In genomic region chr20:21113697-21114096, GRCh38 we compare ENCODE assay signal across 39 cellular contexts. TPM values are rescaled to one million over a fixed set of nuclear protein-coding genes. Genes with fewer than 3 reads are reported as not detected.
"Had no signal": no experiment of that assay in that cellular context is flagged by ENCODE, and none has a peak within 500 bp of the region (broad histone marks: within the 10 kb centered on the region; RNA-seq: fewer than 3 reads in every experiment).

No MANE protein-coding gene starts in this region.

- H3K4me3 ChIP-seq: MG63 had no signal

- H3K27me3 ChIP-seq: MG63 had no signal

- H3K36me3 ChIP-seq: MG63 had no signal

- H3K9me3 ChIP-seq: MG63 had no signal

- DNase-seq: Kasumi-1, MG63, MM.1S, MV-4-11, NCI-H1048, NCI-H1092, NCI-H1092 treated with DMSO at 0.1 percent for 48 hours, NCI-H1105, NCI-H1105 treated with DMSO at 0.1 percent for 48 hours, NCI-H1417, NCI-H1417 treated with DMSO at 0.1 percent for 48 hours, NCI-H1436, NCI-H1436 treated with DMSO at 0.1 percent for 48 hours, NCI-H146, NCI-H1694, NCI-H1694 treated with DMSO at 0.1 percent for 48 hours, NCI-H187, NCI-H187 treated with DMSO at 0.1 percent for 48 hours, NCI-H1930, NCI-H2029, NCI-H2029 treated with DMSO at 0.1 percent for 48 hours, NCI-H2081, NCI-H2081 treated with DMSO at 0.1 percent for 48 hours, NCI-H2107, NCI-H2171, NCI-H2171 treated with DMSO at 0.1 percent for 48 hours, NCI-H2227 treated with DMSO at 0.1 percent for 48 hours, NCI-H226, NCI-H345, NCI-H446, NCI-H446 treated with DMSO at 0.1 percent for 48 hours, NCI-H510A, NCI-H510A treated with DMSO at 0.1 percent for 48 hours, NCI-H524, NCI-H524 treated with DMSO at 0.1 percent for 48 hours had no signal

RNA-seq across cellular contexts. Expression of gene LINC00237, which starts 7.5 kb away (rescaled TPM):
- total RNA-seq: LHCN-M2, M059J, MCF 10A, NCI-H460 had no signal
